8 cellular contexts compared by ENCODE assay signal in the genomic region with DNA sequence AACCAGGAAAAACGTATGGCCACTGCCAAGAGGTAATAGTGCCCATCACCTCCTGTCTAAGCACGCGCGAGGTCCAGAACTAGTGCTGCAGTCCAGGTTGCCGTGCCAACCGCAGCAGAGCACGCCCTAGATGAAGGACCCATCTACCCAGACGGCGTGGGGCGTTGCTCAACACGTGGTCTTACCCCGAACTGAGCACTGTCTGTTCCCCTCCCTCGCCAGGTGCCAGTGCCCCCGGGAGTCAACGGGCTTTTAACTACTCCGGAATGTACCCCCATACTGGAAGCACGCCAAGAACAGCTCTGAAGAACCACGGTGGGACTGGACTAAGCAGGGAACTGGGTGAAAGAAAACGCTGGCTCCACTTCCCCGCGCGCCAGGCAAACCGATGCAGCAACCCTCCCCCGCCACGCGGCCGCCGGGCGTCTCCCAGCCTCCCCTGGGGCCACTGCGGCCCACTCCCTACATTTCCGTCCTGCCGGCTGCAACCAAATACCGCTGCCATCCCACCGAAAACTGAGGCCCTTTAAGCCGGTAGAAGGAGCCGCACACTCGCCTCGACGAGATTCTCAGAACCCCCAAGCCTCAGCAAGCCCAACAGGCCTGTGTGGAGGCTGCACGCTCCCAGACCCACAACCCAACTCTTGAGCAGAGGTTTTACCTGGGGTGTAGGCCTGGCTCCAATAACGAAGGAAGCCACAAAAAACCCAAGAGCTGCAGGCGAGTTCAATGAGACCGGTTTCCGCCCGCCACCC. TPM values are rescaled to one million over a fixed set of nuclear protein-coding genes. Genes with fewer than 3 reads are reported as not detected.
DNase-seq lines count a peak whose midpoint lies in the region; ATAC-seq and TF ChIP-seq lines count a peak whose summit lies in the region.

Gene HSPA8 (minus strand): TSS at position 734 of the 755 bp plus-strand sequence. CDS start 812 bp downstream, outside the sequence.

- H3K4me1 Mint-ChIP-seq in HFFc6 (ENCODE audit: low read depth) (peaks cover 69% of the 10 kb centered on the region), memory B cell (peaks cover 57% of the 10 kb centered on the region)
- H3K4me1 Mint-ChIP-seq in activated CD8-positive, alpha-beta T cell treated with anti-CD3 and anti-CD28 coated beads, Interleukin-2, amount 10 ng/mL, durations not matched to agents 7 days and 5 days (ENCODE audit: low read depth) = peaks cover 39% of the 10 kb centered on the region

- H3K4me3 Mint-ChIP-seq in HFFc6 = peak within 1 kb of the TSS; percentile 100
- H3K4me3 Mint-ChIP-seq in activated CD8-positive, alpha-beta T cell treated with anti-CD3 and anti-CD28 coated beads, Interleukin-2, amount 10 ng/mL, durations not matched to agents 7 days and 5 days = peak within 1 kb of the TSS; percentile 98
- peak within 1 kb of the TSS; percentile 94 for H3K4me3 Mint-ChIP-seq in memory B cell

- H3K36me3 Mint-ChIP-seq in HFFc6 (ENCODE audit: low read depth) (peaks cover 53% of the 10 kb centered on the region), memory B cell (peaks cover 50% of the 10 kb centered on the region)
- peaks cover 77% of the 10 kb centered on the region for H3K36me3 Mint-ChIP-seq in activated CD8-positive, alpha-beta T cell treated with anti-CD3 and anti-CD28 coated beads, Interleukin-2, amount 10 ng/mL, durations not matched to agents 7 days and 5 days (ENCODE audit: low read depth)

- CTCF ChIA-PET in activated CD8-positive, alpha-beta T cell treated with anti-CD3 and anti-CD28 coated beads, Interleukin-2, amount 10 ng/mL, durations not matched to agents 7 days and 5 days (lab: Charles Lee) = interaction anchor here (0.6 to 2.7 kb wide), 9 partner anchors 8 to 211 kb away, joined by 3 to 16 read pairs (median 3); no protein-coding TSS in a partner anchor

- TF ChIP-seq CTCF in HFFc6 (IDR thresholded peaks at IDR 0.05) = no peak

- H3K27ac Mint-ChIP-seq in HFFc6 = peak within 1 kb of the TSS; percentile 98
- peak within 1 kb of the TSS; percentile 95 for H3K27ac Mint-ChIP-seq in activated CD8-positive, alpha-beta T cell treated with anti-CD3 and anti-CD28 coated beads, Interleukin-2, amount 10 ng/mL, durations not matched to agents 7 days and 5 days
- peak within 1 kb of the TSS; percentile 100 for H3K27ac Mint-ChIP-seq in memory B cell

- peak; percentile 61 for ATAC-seq in activated CD8-positive, alpha-beta T cell treated with anti-CD3 and anti-CD28 coated beads, Interleukin-2, amount 10 ng/mL, durations not matched to agents 7 days and 5 days
- ATAC-seq in memory B cell (ENCODE audit: low read depth) = no peak

- POLR2A ChIA-PET in activated CD8-positive, alpha-beta T cell treated with anti-CD3 and anti-CD28 coated beads, Interleukin-2, amount 10 ng/mL, durations not matched to agents 7 days and 5 days (lab: Charles Lee) = interaction anchor here (0.6 to 8.6 kb wide), 34 partner anchors 8 to 1769 kb away, joined by 3 to 129 read pairs (median 4); partner anchors contain the start of genes JHY and SC5D

- H3K9me3 Mint-ChIP-seq in HFFc6 = peaks cover 11% of the 10 kb centered on the region
- H3K9me3 Mint-ChIP-seq in activated CD8-positive, alpha-beta T cell treated with anti-CD3 and anti-CD28 coated beads, Interleukin-2, amount 10 ng/mL, durations not matched to agents 7 days and 5 days (ENCODE audit: insufficient read depth) = no peaks in the 10 kb centered on the region
- H3K9me3 Mint-ChIP-seq in memory B cell = no peaks in the 10 kb centered on the region

- H3K27me3 Mint-ChIP-seq in HFFc6 (ENCODE audit: insufficient read depth) (peaks cover 37% of the 10 kb centered on the region), memory B cell (no peaks in the 10 kb centered on the region)
- H3K27me3 Mint-ChIP-seq in activated CD8-positive, alpha-beta T cell treated with anti-CD3 and anti-CD28 coated beads, Interleukin-2, amount 10 ng/mL, durations not matched to agents 7 days and 5 days (ENCODE audit: low read depth) = no peaks in the 10 kb centered on the region

- DNase-seq in DMS79 treated with DMSO at 0.1 percent for 48 hours (lab: John Stamatoyannopoulos, UW) (peak; percentile 66), HFFc6 (peak; percentile 68), NCI-H446 treated with DMSO at 0.1 percent for 48 hours (lab: John Stamatoyannopoulos, UW) (peak; percentile 61), memory B cell (ENCODE audit: low spot score in 2 of 2) (peak in 1 of 2 donors; percentile 26), HuH-7 (ENCODE audit: low spot score) (no peak)
- peak; percentile 82 for DNase-seq in activated CD8-positive, alpha-beta T cell treated with anti-CD3 and anti-CD28 coated beads, Interleukin-2, amount 10 ng/mL, durations not matched to agents 7 days and 5 days
- DNase-seq in effector CD4-positive, alpha-beta T cell = peak; percentile 44
- DNase-seq in stimulated activated CD8-positive, alpha-beta memory T cell treated with anti-CD3 and anti-CD28 coated beads, Interleukin-12 subunit alpha, Interleukin-12 subunit beta, amount 100 ng/mL, for 24 hours (ENCODE audit: extremely low read depth) = peak; percentile 53

RNA-seq across cellular contexts. Expression of gene HSPA8, which starts in this region (rescaled TPM):
- 1,000 to 10,000 TPM; 1,520 to 2,256 (median 2,072) TPM for total RNA-seq in HFFc6 (2021; fragmentation: NEBNext Ultra II Directional; extraction: Animal tissue kit (Norgen Biotek cat#: 25700))
- total RNA-seq in activated CD8-positive, alpha-beta T cell treated with anti-CD3 and anti-CD28 coated beads, Interleukin-2, amount 10 ng/mL, durations not matched to agents 7 days and 5 days = 1,000 to 10,000 TPM; 2,408 to 2,413 TPM
